In genomic region chr17:18158022-18158600, GRCh38 we compare ENCODE assay signal across 8 cellular contexts. TPM values are rescaled to one million over a fixed set of nuclear protein-coding genes. Genes with fewer than 3 reads are reported as not detected.
A peak's percentile ranks its signal among the peaks of the same experiment; 100 is the strongest.
DNase-seq lines count a peak whose midpoint lies in the region; ATAC-seq lines count a peak whose summit lies in the region.

No MANE protein-coding gene starts in this region.

- H3K27ac ChIP-seq in esophagus (ENCODE audit: low read depth in 2 of 2, low read length in 1 of 2) (peak overlapping the region; percentile 56 to 64), muscle layer of duodenum (ENCODE audit: low read length) (no peak overlapping the region)

- DNase-seq in CMK (ENCODE audit: low read depth) (peak; percentile 86), NCI-H748 treated with DMSO at 0.1 percent for 48 hours (lab: John Stamatoyannopoulos, UW) (peak; percentile 43), activated T-cell treated with anti-CD3 and anti-CD28 coated beads for 24 hours (ENCODE audit: low read depth) (peak; percentile 88)
- DNase-seq in stimulated activated CD8-positive, alpha-beta memory T cell treated with anti-CD3 and anti-CD28 coated beads, Interleukin-4, amount 100 ng/mL, for 48 hours, result peak; percentile 99

- H3K9me3 ChIP-seq in esophagus (ENCODE audit: control insufficient read depth in 2 of 2, insufficient read depth in 1 of 2, low read depth in 1 of 2, low read length in 1 of 2) (no peaks in the 10 kb centered on the region), muscle layer of duodenum (ENCODE audit: control insufficient read depth in 1 of 2, low read length in 2 of 2) (no peaks in the 10 kb centered on the region)

- WGBS in esophagus, 2 donors, result 4 to 7% methylated on average over 25 to 26 of the region's 26 CpGs

- peak; percentile 45 for ATAC-seq in GM21786 (IDR thresholded peaks at IDR 0.05; ENCODE audit: unreplicated experiment)
- ATAC-seq in HG03108 (IDR thresholded peaks at IDR 0.05; ENCODE audit: unreplicated experiment), result no peak

- H3K36me3 ChIP-seq in esophagus (ENCODE audit: control insufficient read depth in 2 of 2, insufficient read depth in 2 of 2, low read length in 1 of 2) (no peaks in the 10 kb centered on the region), muscle layer of duodenum (ENCODE audit: control insufficient read depth in 1 of 2, insufficient read depth in 2 of 2, low read length in 2 of 2) (no peaks in the 10 kb centered on the region)

- H3K4me3 ChIP-seq in esophagus (ENCODE audit: low read depth in 1 of 2, low read length in 2 of 2) (peak overlapping the region; percentile 35 to 42), muscle layer of duodenum (ENCODE audit: low read depth in 1 of 2, low read length in 2 of 2) (peak overlapping the region; percentile 48)

- H3K27me3 ChIP-seq in esophagus (ENCODE audit: control insufficient read depth in 1 of 2, insufficient read depth in 2 of 2, low read length in 2 of 2) (no peaks in the 10 kb centered on the region), muscle layer of duodenum (ENCODE audit: low read depth, low read length) (no peaks in the 10 kb centered on the region)

- peaks cover 0 to 7% of the 10 kb centered on the region in 2 donors for H3K4me1 ChIP-seq in esophagus (ENCODE audit: control insufficient read depth in 2 of 2, insufficient read depth in 2 of 2, low read length in 1 of 2)
- H3K4me1 ChIP-seq in muscle layer of duodenum (ENCODE audit: control insufficient read depth in 1 of 2, insufficient read depth in 2 of 2, low read length in 2 of 2), result peaks cover 0 to 7% of the 10 kb centered on the region in 2 donors

RNA-seq across cellular contexts. Expression of gene ALKBH5, which starts 25.5 kb away (rescaled TPM):
- 10 to 100 TPM; 19.4 to 20.4 TPM for polyA plus RNA-seq in esophagus

RNA-seq across cellular contexts. Expression of gene MYO15A, which starts 49.6 kb away (rescaled TPM):
- under 1 TPM; 0.51 to 0.68 TPM for polyA plus RNA-seq in esophagus

Comparison
In these comparisons a context has a peak if more than half of its experiments do, and no peak if none do; other contexts are left out.
1. DNase-seq: peak in every context shown above with its lines; median percentile 99 in stimulated activated CD8-positive, alpha-beta memory T cell treated with anti-CD3 and anti-CD28 coated beads, Interleukin-4, amount 100 ng/mL, for 48 hours; 88 in activated T-cell treated with anti-CD3 and anti-CD28 coated beads for 24 hours; 86 in CMK; 43 in NCI-H748 treated with DMSO at 0.1 percent for 48 hours.